Comparison of ENCODE assay signal across 30 cellular contexts in the genomic region with DNA sequence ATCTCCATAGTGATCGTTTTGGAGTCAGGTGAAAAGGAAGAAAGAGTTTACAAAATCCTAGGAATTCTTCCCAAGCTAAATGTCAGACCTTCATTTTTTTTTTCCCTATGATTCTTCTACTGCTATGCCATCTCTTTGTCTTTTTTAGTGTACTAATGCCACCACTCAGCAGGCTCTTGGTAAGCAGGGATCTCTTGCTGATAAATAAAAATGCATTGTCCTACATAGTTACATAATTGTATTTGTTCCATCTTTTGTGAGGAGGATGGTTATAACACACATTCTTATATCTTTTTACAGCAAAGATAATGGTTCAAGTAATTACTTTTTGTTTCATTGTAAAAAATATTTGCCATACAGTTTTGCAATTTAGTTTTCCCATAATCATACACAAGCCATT.
"Had no signal": no experiment of that assay in that cellular context is flagged by ENCODE, and none has a peak within 500 bp of the region (broad histone marks: within the 10 kb centered on the region; RNA-seq: fewer than 3 reads in every experiment).

No MANE protein-coding gene starts in this region.

- H3K9me3 Mint-ChIP-seq: activated CD4-positive, alpha-beta T cell treated with anti-CD3 and anti-CD28 coated beads, Interleukin-2, amount 10 ng/mL, durations not matched to agents 24 days and 14 days; activated CD8-positive, alpha-beta T cell treated with anti-CD3 and anti-CD28 coated beads for 36 hours; activated T-helper 1 cell treated with anti-CD3 and anti-CD28 coated beads, Interleukin-12 subunit alpha, Interleukin-12 subunit beta, Interleukin-2, Interleukin-4 antibody, amounts not matched to agents 30 ng/mL and 10 ng/mL and 1 ng/mL, durations not matched to agents 14 hours and 24 hours and 36 hours; T-helper 1 cell treated with Interleukin-12 subunit alpha and Interleukin-12 subunit beta and Interleukin-4 antibody, amounts not matched to agents 30 μg/mL and 1 μg/mL, for 36 hours; T-helper 2 cell treated with Interferon-gamma antibody and Interleukin-4, amounts not matched to agents 5 μg/mL and 100 μg/mL, for 36 hours had no signal

- H3K4me2 ChIP-seq: SK-N-SH had no signal

- ATAC-seq: activated CD8-positive, alpha-beta T cell treated with anti-CD3 and anti-CD28 coated beads for 36 hours; Panc1 had no signal

- H3K9me3 ChIP-seq: MG63, SJSA1, SK-N-SH had no signal

- H3K4me1 ChIP-seq: SJSA1 had no signal

- H3K27me3 Mint-ChIP-seq: activated CD4-positive, alpha-beta T cell treated with anti-CD3 and anti-CD28 coated beads, Interleukin-2, amount 10 ng/mL, durations not matched to agents 24 days and 14 days; activated CD8-positive, alpha-beta T cell treated with anti-CD3 and anti-CD28 coated beads for 36 hours had no signal

- H3K27ac ChIP-seq: brain microvascular endothelial cell, SJSA1 had no signal

- H3K4me3 ChIP-seq: MG63, SJSA1 had no signal

- DNase-seq: activated CD4-positive, alpha-beta T cell treated with anti-CD3 and anti-CD28 coated beads, Interleukin-2, amount 10 ng/mL, durations not matched to agents 24 days and 14 days; activated CD4-positive, alpha-beta T cell treated with anti-CD3 and anti-CD28 coated beads, Interleukin-2, amount 50 U/mL, for 4 hours; activated CD8-positive, alpha-beta T cell treated with anti-CD3 and anti-CD28 coated beads for 36 hours; activated gamma-delta T cell treated with Interleukin-2 at 50 U/mL for 16 hours; activated naive CD4-positive, alpha-beta T cell treated with anti-CD3 and anti-CD28 coated beads, Interleukin-2, amount 50 U/mL, for 16 hours; activated T-cell treated with anti-CD3 and anti-CD28 coated beads, Interleukin-2, amount 50 U/mL, for 1 hour; amniotic stem cell; aorta; brain microvascular endothelial cell; central memory CD4-positive, alpha-beta T cell; Kasumi-1; KG1; MG63; NCI-H1048; NCI-H1105 treated with DMSO at 0.1 percent for 48 hours; NCI-H1436; NCI-H1694; NCI-H1930; NCI-H2081 treated with DMSO at 0.1 percent for 48 hours; NCI-H226; NCI-H446 treated with DMSO at 0.1 percent for 48 hours; NCI-H524; NCI-H69; SHP77; SK-N-SH had no signal

- H3K27ac Mint-ChIP-seq: activated CD4-positive, alpha-beta T cell treated with anti-CD3 and anti-CD28 coated beads, Interleukin-2, amount 10 ng/mL, durations not matched to agents 24 days and 14 days; activated CD8-positive, alpha-beta T cell treated with anti-CD3 and anti-CD28 coated beads for 36 hours; activated T-helper 1 cell treated with anti-CD3 and anti-CD28 coated beads, Interleukin-12 subunit alpha, Interleukin-12 subunit beta, Interleukin-2, Interleukin-4 antibody, amounts not matched to agents 30 ng/mL and 10 ng/mL and 1 ng/mL, durations not matched to agents 14 hours and 24 hours and 36 hours; T-helper 1 cell treated with Interleukin-12 subunit alpha and Interleukin-12 subunit beta and Interleukin-4 antibody, amounts not matched to agents 30 μg/mL and 1 μg/mL, for 36 hours; T-helper 2 cell treated with Interferon-gamma antibody and Interleukin-4, amounts not matched to agents 5 μg/mL and 100 μg/mL, for 36 hours had no signal

- H3K27me3 ChIP-seq: brain microvascular endothelial cell, MG63, SJSA1 had no signal

- H3K4me3 Mint-ChIP-seq: activated CD4-positive, alpha-beta T cell treated with anti-CD3 and anti-CD28 coated beads, Interleukin-2, amount 10 ng/mL, durations not matched to agents 24 days and 14 days; activated CD8-positive, alpha-beta T cell treated with anti-CD3 and anti-CD28 coated beads for 36 hours; activated T-helper 1 cell treated with anti-CD3 and anti-CD28 coated beads, Interleukin-12 subunit alpha, Interleukin-12 subunit beta, Interleukin-2, Interleukin-4 antibody, amounts not matched to agents 30 ng/mL and 10 ng/mL and 1 ng/mL, durations not matched to agents 14 hours and 24 hours and 36 hours; T-helper 1 cell treated with Interleukin-12 subunit alpha and Interleukin-12 subunit beta and Interleukin-4 antibody, amounts not matched to agents 30 μg/mL and 1 μg/mL, for 36 hours; T-helper 2 cell treated with Interferon-gamma antibody and Interleukin-4, amounts not matched to agents 5 μg/mL and 100 μg/mL, for 36 hours had no signal

- H3K36me3 ChIP-seq: brain microvascular endothelial cell had no signal
